16 cellular contexts compared by ENCODE assay signal in genomic region chr11:12544986-12545775, GRCh38.
DNase-seq lines count a peak whose midpoint lies in the region; ATAC-seq, FAIRE-seq and TF ChIP-seq lines count a peak whose summit lies in the region.
"Had no signal": no experiment of that assay in that cellular context is flagged by ENCODE, and none has a peak within 500 bp of the region (broad histone marks: within the 10 kb centered on the region; RNA-seq: fewer than 3 reads in every experiment).

No MANE protein-coding gene starts in this region.

- H4K20me1 ChIP-seq in osteoblast (ENCODE audit: insufficient read depth, low read length), result no peaks in the 10 kb centered on the region

- no peaks in the 10 kb centered on the region for H3K79me2 ChIP-seq in osteoblast (ENCODE audit: insufficient read depth, low read length)

- H3K9me3 ChIP-seq in RWPE2 (ENCODE audit: severe bottlenecking) (no peaks in the 10 kb centered on the region), colonic mucosa (no peaks in the 10 kb centered on the region), osteoblast (ENCODE audit: low read depth, low read length) (no peaks in the 10 kb centered on the region), small intestine (ENCODE audit: control insufficient read depth, low read depth) (no peaks in the 10 kb centered on the region)
- H3K9me3 ChIP-seq: HAP-1 had no signal

- H2AFZ ChIP-seq in osteoblast (ENCODE audit: low read length), result no peak overlapping the region

- DNase-seq in ELF-1 (ENCODE audit: low read depth, low spot score), result peak; percentile 18
- DNase-seq in RWPE2 (ENCODE audit: low spot score), result no peak
- DNase-seq in colonic mucosa, result peak; percentile 9
- peak; percentile 72 for DNase-seq in osteoblast (ENCODE audit: insufficient read length, low spot score, missing footprints)
- no peak for DNase-seq in HuH-7 (ENCODE audit: low spot score)
- DNase-seq in small intestine, result no peak
- DNase-seq: AML-193; CD4-positive, CD25-positive, alpha-beta regulatory T cell; DMS79; MV-4-11; NCI-H1417 treated with DMSO at 0.1 percent for 48 hours; NCI-H2029 treated with DMSO at 0.1 percent for 48 hours; NCI-H510A treated with DMSO at 0.1 percent for 48 hours had no signal

- intact Hi-C loops in colonic mucosa (cut with DNase I), result no loop called here

- H3K4me1 ChIP-seq in RWPE2 (ENCODE audit: insufficient read depth, poor library complexity, severe bottlenecking), result peaks cover 27% of the 10 kb centered on the region
- H3K4me1 ChIP-seq in colonic mucosa, result no peaks in the 10 kb centered on the region
- H3K4me1 ChIP-seq in osteoblast (ENCODE audit: insufficient read depth, low read length), result peaks cover 27% of the 10 kb centered on the region
- H3K4me1 ChIP-seq in small intestine (ENCODE audit: control insufficient read depth in 2 of 2, insufficient read depth in 1 of 2, low read depth in 1 of 2, low read length in 1 of 2), result no peaks in the 10 kb centered on the region
- H3K4me1 ChIP-seq: HAP-1 had no signal

- H3K27me3 ChIP-seq in RWPE2 (ENCODE audit: insufficient read depth, poor library complexity, severe bottlenecking), result no peaks in the 10 kb centered on the region
- H3K27me3 ChIP-seq in colonic mucosa, result no peaks in the 10 kb centered on the region
- no peaks in the 10 kb centered on the region for H3K27me3 ChIP-seq in osteoblast (ENCODE audit: insufficient read depth, low read length)
- no peaks in the 10 kb centered on the region for H3K27me3 ChIP-seq in small intestine (ENCODE audit: control insufficient read depth in 2 of 2, insufficient read depth in 2 of 2, low read length in 2 of 2)

- TF ChIP-seq CTCF in RWPE2 (IDR thresholded peaks at IDR 0.05; ENCODE audit: poor library complexity, severe bottlenecking) (no peak), colonic mucosa (IDR thresholded peaks at IDR 0.05) (no peak), osteoblast (IDR thresholded peaks at IDR 0.05; ENCODE audit: extremely low read depth, low read depth, low read length) (no peak)

- H3K36me3 ChIP-seq in RWPE2 (ENCODE audit: low read depth) (no peaks in the 10 kb centered on the region), colonic mucosa (no peaks in the 10 kb centered on the region), osteoblast (ENCODE audit: insufficient read depth, low read length) (no peaks in the 10 kb centered on the region), small intestine (ENCODE audit: control insufficient read depth in 2 of 2, insufficient read depth in 2 of 2, low read length in 2 of 2) (no peaks in the 10 kb centered on the region)
- H3K36me3 ChIP-seq: HAP-1 had no signal

- 90 to 95% (median 90%) methylated on average over 13 of the region's 13 CpGs for WGBS in small intestine, 3 donors

- ATAC-seq in RWPE2 (ENCODE audit: low read depth), result no peak
- no peak for ATAC-seq in GM18870 (IDR thresholded peaks at IDR 0.05; ENCODE audit: unreplicated experiment)

- H3K4me3 ChIP-seq in RWPE2 (ENCODE audit: severe bottlenecking), result no peak overlapping the region
- H3K4me3 ChIP-seq in colonic mucosa, result no peak overlapping the region
- no peak overlapping the region for H3K4me3 ChIP-seq in osteoblast (ENCODE audit: insufficient read depth, low read length)
- H3K4me3 ChIP-seq in small intestine (ENCODE audit: low read depth in 1 of 2, low read length in 2 of 2), result no peak overlapping the region
- H3K4me3 ChIP-seq: HAP-1 had no signal

- H3K4me2 ChIP-seq in osteoblast (ENCODE audit: insufficient read depth, low read length), result no peak overlapping the region

- no peak overlapping the region for H3K9ac ChIP-seq in colonic mucosa (ENCODE audit: low read depth in 2 of 2, low read length in 2 of 2)

- H3K27ac ChIP-seq in RWPE2 (ENCODE audit: poor library complexity, severe bottlenecking) (peak overlapping the region; percentile 82), colonic mucosa (no peak overlapping the region), osteoblast (ENCODE audit: low read depth, low read length) (no peak overlapping the region), small intestine (ENCODE audit: low read depth in 1 of 2, low read length in 1 of 2) (no peak overlapping the region)

- no peak for FAIRE-seq in small intestine (lab: Jason Lieb, UNC)
- FAIRE-seq: RCC 7860 had no signal

Comparison
In these comparisons a context has a peak if more than half of its experiments do, and no peak if none do; other contexts are left out.
1. DNase-seq: peak in ELF-1 (single experiment), colonic mucosa (single experiment) and osteoblast (single experiment); none in RWPE2 (single experiment), HuH-7 (single experiment) and small intestine (single experiment).